In the genomic region with DNA sequence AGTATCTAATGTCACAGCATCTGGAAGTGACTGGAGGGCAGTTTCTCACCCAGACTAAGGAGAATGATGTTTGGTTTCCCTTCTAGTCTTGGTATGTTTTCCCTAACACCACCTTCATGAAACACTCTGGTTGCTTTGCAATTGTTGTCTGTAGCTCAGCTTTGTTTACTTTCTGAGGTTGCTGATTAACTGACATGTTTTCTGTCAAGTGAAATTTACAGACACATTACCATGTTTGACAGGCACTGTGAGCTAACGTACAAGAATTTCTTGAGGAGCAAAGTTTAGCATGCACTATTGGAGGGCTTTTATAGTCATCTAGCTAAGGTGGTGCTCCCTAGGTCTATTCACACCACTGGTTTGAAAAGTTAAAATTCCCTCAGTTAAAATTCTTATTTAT, we compare ENCODE assay signal across 1 cellular context.
TF ChIP-seq lines count a peak whose summit lies in the region.

No MANE protein-coding gene starts in this region.

TF ChIP-seq in HepG2, 621 proteins besides CTCF, POLR2A, EP300 and RAD21 (continued from another document and continues in another):
- TF ChIP-seq, protein P1, sequence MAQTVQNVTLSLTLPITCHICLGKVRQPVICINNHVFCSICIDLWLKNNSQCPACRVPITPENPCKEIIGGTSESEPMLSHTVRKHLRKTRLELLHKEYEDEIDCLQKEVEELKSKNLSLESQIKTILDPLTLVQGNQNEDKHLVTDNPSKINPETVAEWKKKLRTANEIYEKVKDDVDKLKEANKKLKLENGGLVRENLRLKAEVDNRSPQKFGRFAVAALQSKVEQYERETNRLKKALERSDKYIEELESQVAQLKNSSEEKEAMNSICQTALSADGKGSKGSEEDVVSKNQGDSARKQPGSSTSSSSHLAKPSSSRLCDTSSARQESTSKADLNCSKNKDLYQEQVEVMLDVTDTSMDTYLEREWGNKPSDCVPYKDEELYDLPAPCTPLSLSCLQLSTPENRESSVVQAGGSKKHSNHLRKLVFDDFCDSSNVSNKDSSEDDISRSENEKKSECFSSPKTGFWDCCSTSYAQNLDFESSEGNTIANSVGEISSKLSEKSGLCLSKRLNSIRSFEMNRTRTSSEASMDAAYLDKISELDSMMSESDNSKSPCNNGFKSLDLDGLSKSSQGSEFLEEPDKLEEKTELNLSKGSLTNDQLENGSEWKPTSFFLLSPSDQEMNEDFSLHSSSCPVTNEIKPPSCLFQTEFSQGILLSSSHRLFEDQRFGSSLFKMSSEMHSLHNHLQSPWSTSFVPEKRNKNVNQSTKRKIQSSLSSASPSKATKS (CRISPR knock-in tag; IDR thresholded peaks at IDR 0.05) = no peak
- TF ChIP-seq, protein P2, sequence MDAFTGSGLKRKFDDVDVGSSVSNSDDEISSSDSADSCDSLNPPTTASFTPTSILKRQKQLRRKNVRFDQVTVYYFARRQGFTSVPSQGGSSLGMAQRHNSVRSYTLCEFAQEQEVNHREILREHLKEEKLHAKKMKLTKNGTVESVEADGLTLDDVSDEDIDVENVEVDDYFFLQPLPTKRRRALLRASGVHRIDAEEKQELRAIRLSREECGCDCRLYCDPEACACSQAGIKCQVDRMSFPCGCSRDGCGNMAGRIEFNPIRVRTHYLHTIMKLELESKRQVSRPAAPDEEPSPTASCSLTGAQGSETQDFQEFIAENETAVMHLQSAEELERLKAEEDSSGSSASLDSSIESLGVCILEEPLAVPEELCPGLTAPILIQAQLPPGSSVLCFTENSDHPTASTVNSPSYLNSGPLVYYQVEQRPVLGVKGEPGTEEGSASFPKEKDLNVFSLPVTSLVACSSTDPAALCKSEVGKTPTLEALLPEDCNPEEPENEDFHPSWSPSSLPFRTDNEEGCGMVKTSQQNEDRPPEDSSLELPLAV (CRISPR knock-in tag; conservative IDR thresholded peaks at IDR 0.05; ENCODE audit: low read depth) = no peak
- TF ChIP-seq ADNP (CRISPR knock-in tag; IDR thresholded peaks at IDR 0.05) (no peak), ZNF24 (IDR thresholded peaks at IDR 0.05) (peak; percentile 44; the same call in 1 of the 2 replicates), MEF2D (CRISPR knock-in tag; IDR thresholded peaks at IDR 0.05) (no peak), U2AF2 (IDR thresholded peaks at IDR 0.05; ENCODE audit: low read depth, low read length) (no peak), NFE2 (CRISPR knock-in tag; IDR thresholded peaks at IDR 0.05) (no peak), RFX5 (IDR thresholded peaks at IDR 0.05; ENCODE audit: low read depth, low read length) (no peak), NFKBIZ (CRISPR knock-in tag; IDR thresholded peaks at IDR 0.05) (no peak), SETDB1 (CRISPR knock-in tag; IDR thresholded peaks at IDR 0.05; ENCODE audit: borderline replicate concordance) (no peak), U2AF1 (optimal IDR thresholded peaks at IDR 0.05; ENCODE audit: low read depth, low read length) (no peak), ESRRA (CRISPR knock-in tag; IDR thresholded peaks at IDR 0.05; ENCODE audit: low read depth) (no peak), DPF2 (CRISPR knock-in tag; IDR thresholded peaks at IDR 0.05; ENCODE audit: borderline replicate concordance, low read depth) (peak; percentile 20; the same call in 1 of the 2 replicates), SRSF4 (IDR thresholded peaks at IDR 0.05; ENCODE audit: low read depth, low read length, poor library complexity, severe bottlenecking) (no peak), GATAD1 (CRISPR knock-in tag; IDR thresholded peaks at IDR 0.05) (no peak), KLF11 (CRISPR knock-in tag; IDR thresholded peaks at IDR 0.05) (no peak), TEAD3 (CRISPR knock-in tag; optimal IDR thresholded peaks at IDR 0.05; ENCODE audit: borderline replicate concordance) (peak; percentile 79), SMC3 (IDR thresholded peaks at IDR 0.05; ENCODE audit: low read length) (no peak), ISL2 (CRISPR knock-in tag; IDR thresholded peaks at IDR 0.05) (peak; percentile 87), ZFP1 (CRISPR knock-in tag; IDR thresholded peaks at IDR 0.05) (0 out of 2 replicates have a peak, but pooled peaks have one; percentile 21), ZNF329 (CRISPR knock-in tag; IDR thresholded peaks at IDR 0.05; ENCODE audit: low read depth) (no peak), ZNF562 (CRISPR knock-in tag; IDR thresholded peaks at IDR 0.05; ENCODE audit: borderline replicate concordance) (no peak), POLR2G (IDR thresholded peaks at IDR 0.05; ENCODE audit: low read depth, low read length) (no peak), ZNF615 (CRISPR knock-in tag; IDR thresholded peaks at IDR 0.05; ENCODE audit: borderline replicate concordance) (no peak), BRCA1 (CRISPR knock-in tag; IDR thresholded peaks at IDR 0.05) (no peak), PHF20 (CRISPR knock-in tag; IDR thresholded peaks at IDR 0.05) (no peak), KMT2A (CRISPR knock-in tag; IDR thresholded peaks at IDR 0.05) (no peak), ZNF567 (CRISPR knock-in tag; IDR thresholded peaks at IDR 0.05; ENCODE audit: borderline replicate concordance) (no peak), SOX5 (CRISPR knock-in tag; IDR thresholded peaks at IDR 0.05; ENCODE audit: borderline replicate concordance) (peak; percentile 89), TCF12 (IDR thresholded peaks at IDR 0.05) (no peak), TCF12 (CRISPR knock-in tag; IDR thresholded peaks at IDR 0.05) (no peak), GATA4 (IDR thresholded peaks at IDR 0.05; ENCODE audit: borderline replicate concordance, low read depth) (no peak), HNRNPL (IDR thresholded peaks at IDR 0.05; ENCODE audit: low read depth, low read length) (no peak), SMAD3 (CRISPR knock-in tag; IDR thresholded peaks at IDR 0.05) (peak; percentile 82), KLF6 (CRISPR knock-in tag; IDR thresholded peaks at IDR 0.05) (peak; percentile 72; the same call in 1 of the 2 replicates), ZMAT3 (CRISPR knock-in tag; conservative IDR thresholded peaks at IDR 0.05) (no peak), POLR2AphosphoS2 (IDR thresholded peaks at IDR 0.05; ENCODE audit: low read depth, low read length) (no peak), ZSCAN21 (CRISPR knock-in tag; IDR thresholded peaks at IDR 0.05; ENCODE audit: borderline replicate concordance) (no peak), ZEB1 (IDR thresholded peaks at IDR 0.05; ENCODE audit: insufficient replicate concordance, low read depth) (no peak), MEIS2 (CRISPR knock-in tag; IDR thresholded peaks at IDR 0.05) (peak; percentile 89), CC2D1A (CRISPR knock-in tag; IDR thresholded peaks at IDR 0.05) (no peak), ATM (IDR thresholded peaks at IDR 0.05; ENCODE audit: borderline replicate concordance) (no peak)
- TF ChIP-seq, protein P3, sequence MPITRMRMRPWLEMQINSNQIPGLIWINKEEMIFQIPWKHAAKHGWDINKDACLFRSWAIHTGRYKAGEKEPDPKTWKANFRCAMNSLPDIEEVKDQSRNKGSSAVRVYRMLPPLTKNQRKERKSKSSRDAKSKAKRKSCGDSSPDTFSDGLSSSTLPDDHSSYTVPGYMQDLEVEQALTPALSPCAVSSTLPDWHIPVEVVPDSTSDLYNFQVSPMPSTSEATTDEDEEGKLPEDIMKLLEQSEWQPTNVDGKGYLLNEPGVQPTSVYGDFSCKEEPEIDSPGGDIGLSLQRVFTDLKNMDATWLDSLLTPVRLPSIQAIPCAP (CRISPR knock-in tag; IDR thresholded peaks at IDR 0.05; ENCODE audit: low read depth) = no peak
- TF ChIP-seq, protein P4, sequence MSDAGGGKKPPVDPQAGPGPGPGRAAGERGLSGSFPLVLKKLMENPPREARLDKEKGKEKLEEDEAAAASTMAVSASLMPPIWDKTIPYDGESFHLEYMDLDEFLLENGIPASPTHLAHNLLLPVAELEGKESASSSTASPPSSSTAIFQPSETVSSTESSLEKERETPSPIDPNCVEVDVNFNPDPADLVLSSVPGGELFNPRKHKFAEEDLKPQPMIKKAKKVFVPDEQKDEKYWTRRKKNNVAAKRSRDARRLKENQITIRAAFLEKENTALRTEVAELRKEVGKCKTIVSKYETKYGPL (CRISPR knock-in tag; IDR thresholded peaks at IDR 0.05) = no peak
- TF ChIP-seq, protein P5, sequence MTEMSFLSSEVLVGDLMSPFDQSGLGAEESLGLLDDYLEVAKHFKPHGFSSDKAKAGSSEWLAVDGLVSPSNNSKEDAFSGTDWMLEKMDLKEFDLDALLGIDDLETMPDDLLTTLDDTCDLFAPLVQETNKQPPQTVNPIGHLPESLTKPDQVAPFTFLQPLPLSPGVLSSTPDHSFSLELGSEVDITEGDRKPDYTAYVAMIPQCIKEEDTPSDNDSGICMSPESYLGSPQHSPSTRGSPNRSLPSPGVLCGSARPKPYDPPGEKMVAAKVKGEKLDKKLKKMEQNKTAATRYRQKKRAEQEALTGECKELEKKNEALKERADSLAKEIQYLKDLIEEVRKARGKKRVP (CRISPR knock-in tag; IDR thresholded peaks at IDR 0.05) = peak in 1 of 2 experiments; percentile 70; a peak in 1 of 4 replicates
- TF ChIP-seq, protein P6, sequence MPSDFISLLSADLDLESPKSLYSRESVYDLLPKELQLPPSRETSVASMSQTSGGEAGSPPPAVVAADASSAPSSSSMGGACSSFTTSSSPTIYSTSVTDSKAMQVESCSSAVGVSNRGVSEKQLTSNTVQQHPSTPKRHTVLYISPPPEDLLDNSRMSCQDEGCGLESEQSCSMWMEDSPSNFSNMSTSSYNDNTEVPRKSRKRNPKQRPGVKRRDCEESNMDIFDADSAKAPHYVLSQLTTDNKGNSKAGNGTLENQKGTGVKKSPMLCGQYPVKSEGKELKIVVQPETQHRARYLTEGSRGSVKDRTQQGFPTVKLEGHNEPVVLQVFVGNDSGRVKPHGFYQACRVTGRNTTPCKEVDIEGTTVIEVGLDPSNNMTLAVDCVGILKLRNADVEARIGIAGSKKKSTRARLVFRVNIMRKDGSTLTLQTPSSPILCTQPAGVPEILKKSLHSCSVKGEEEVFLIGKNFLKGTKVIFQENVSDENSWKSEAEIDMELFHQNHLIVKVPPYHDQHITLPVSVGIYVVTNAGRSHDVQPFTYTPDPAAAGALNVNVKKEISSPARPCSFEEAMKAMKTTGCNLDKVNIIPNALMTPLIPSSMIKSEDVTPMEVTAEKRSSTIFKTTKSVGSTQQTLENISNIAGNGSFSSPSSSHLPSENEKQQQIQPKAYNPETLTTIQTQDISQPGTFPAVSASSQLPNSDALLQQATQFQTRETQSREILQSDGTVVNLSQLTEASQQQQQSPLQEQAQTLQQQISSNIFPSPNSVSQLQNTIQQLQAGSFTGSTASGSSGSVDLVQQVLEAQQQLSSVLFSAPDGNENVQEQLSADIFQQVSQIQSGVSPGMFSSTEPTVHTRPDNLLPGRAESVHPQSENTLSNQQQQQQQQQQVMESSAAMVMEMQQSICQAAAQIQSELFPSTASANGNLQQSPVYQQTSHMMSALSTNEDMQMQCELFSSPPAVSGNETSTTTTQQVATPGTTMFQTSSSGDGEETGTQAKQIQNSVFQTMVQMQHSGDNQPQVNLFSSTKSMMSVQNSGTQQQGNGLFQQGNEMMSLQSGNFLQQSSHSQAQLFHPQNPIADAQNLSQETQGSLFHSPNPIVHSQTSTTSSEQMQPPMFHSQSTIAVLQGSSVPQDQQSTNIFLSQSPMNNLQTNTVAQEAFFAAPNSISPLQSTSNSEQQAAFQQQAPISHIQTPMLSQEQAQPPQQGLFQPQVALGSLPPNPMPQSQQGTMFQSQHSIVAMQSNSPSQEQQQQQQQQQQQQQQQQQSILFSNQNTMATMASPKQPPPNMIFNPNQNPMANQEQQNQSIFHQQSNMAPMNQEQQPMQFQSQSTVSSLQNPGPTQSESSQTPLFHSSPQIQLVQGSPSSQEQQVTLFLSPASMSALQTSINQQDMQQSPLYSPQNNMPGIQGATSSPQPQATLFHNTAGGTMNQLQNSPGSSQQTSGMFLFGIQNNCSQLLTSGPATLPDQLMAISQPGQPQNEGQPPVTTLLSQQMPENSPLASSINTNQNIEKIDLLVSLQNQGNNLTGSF (CRISPR knock-in tag; IDR thresholded peaks at IDR 0.05) = no peak
- TF ChIP-seq, protein P7, sequence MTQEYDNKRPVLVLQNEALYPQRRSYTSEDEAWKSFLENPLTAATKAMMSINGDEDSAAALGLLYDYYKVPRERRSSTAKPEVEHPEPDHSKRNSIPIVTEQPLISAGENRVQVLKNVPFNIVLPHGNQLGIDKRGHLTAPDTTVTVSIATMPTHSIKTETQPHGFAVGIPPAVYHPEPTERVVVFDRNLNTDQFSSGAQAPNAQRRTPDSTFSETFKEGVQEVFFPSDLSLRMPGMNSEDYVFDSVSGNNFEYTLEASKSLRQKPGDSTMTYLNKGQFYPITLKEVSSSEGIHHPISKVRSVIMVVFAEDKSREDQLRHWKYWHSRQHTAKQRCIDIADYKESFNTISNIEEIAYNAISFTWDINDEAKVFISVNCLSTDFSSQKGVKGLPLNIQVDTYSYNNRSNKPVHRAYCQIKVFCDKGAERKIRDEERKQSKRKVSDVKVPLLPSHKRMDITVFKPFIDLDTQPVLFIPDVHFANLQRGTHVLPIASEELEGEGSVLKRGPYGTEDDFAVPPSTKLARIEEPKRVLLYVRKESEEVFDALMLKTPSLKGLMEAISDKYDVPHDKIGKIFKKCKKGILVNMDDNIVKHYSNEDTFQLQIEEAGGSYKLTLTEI (CRISPR knock-in tag; conservative IDR thresholded peaks at IDR 0.05) = no peak
- TF ChIP-seq, protein P8, sequence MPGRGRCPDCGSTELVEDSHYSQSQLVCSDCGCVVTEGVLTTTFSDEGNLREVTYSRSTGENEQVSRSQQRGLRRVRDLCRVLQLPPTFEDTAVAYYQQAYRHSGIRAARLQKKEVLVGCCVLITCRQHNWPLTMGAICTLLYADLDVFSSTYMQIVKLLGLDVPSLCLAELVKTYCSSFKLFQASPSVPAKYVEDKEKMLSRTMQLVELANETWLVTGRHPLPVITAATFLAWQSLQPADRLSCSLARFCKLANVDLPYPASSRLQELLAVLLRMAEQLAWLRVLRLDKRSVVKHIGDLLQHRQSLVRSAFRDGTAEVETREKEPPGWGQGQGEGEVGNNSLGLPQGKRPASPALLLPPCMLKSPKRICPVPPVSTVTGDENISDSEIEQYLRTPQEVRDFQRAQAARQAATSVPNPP (CRISPR knock-in tag; IDR thresholded peaks at IDR 0.05) = no peak
- TF ChIP-seq, protein P9, sequence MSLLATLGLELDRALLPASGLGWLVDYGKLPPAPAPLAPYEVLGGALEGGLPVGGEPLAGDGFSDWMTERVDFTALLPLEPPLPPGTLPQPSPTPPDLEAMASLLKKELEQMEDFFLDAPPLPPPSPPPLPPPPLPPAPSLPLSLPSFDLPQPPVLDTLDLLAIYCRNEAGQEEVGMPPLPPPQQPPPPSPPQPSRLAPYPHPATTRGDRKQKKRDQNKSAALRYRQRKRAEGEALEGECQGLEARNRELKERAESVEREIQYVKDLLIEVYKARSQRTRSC (CRISPR knock-in tag; IDR thresholded peaks at IDR 0.05; ENCODE audit: low read depth) = no peak
- TF ChIP-seq, protein P10, sequence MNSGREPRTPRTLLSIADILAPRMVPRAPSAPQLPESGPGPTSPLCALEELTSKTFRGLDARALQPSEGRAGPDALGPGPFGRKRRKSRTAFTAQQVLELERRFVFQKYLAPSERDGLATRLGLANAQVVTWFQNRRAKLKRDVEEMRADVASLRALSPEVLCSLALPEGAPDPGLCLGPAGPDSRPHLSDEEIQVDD (CRISPR knock-in tag; IDR thresholded peaks at IDR 0.05; ENCODE audit: borderline replicate concordance) = no peak
- TF ChIP-seq, protein P11, sequence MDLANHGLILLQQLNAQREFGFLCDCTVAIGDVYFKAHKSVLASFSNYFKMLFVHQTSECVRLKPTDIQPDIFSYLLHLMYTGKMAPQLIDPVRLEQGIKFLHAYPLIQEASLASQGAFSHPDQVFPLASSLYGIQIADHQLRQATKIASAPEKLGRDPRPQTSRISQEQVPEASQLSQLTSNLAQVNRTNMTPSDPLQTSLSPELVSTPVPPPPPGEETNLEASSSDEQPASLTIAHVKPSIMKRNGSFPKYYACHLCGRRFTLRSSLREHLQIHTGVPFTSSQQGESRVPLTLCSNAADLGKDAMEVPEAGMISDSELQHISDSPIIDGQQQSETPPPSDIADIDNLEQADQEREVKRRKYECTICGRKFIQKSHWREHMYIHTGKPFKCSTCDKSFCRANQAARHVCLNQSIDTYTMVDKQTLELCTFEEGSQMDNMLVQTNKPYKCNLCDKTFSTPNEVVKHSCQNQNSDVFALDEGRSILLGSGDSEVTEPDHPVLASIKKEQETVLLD (CRISPR knock-in tag; IDR thresholded peaks at IDR 0.05; ENCODE audit: low read depth) = no peak
